1 cellular context compared by ENCODE assay signal in the genomic region with DNA sequence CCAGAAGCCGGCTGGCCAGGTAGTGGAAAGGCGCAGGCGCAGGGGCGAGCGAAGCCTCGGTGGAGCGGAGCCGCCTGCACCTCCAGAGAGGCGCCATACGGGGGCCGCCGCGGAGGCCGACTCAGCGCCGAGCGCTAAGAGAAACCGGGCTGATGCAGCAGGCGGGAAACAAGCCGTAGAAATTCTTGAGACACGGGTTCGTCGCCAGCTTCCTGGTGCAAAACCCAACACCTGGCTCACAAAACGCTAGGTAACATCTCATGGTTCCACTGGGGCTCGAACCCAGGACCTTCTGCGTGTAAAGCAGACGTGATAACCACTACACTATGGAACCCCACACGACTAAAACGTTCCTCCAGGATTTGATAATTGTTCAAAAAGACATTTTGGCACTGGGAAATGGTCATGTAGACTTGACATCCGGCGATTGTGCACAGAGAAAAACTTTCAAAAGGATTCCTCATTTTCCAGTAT.
TF ChIP-seq lines count a peak whose summit lies in the region.

No MANE protein-coding gene starts in this region.

TF ChIP-seq in HepG2, 621 proteins besides CTCF, POLR2A, EP300 and RAD21 (continued from another document and continues in another):
- TF ChIP-seq, protein P1, sequence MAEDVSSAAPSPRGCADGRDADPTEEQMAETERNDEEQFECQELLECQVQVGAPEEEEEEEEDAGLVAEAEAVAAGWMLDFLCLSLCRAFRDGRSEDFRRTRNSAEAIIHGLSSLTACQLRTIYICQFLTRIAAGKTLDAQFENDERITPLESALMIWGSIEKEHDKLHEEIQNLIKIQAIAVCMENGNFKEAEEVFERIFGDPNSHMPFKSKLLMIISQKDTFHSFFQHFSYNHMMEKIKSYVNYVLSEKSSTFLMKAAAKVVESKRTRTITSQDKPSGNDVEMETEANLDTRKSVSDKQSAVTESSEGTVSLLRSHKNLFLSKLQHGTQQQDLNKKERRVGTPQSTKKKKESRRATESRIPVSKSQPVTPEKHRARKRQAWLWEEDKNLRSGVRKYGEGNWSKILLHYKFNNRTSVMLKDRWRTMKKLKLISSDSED (CRISPR knock-in tag; IDR thresholded peaks at IDR 0.05), result 0 out of 2 replicates have a peak, but pooled peaks have one; percentile 25
- no peak for TF ChIP-seq ATF7 (IDR thresholded peaks at IDR 0.05)
- TF ChIP-seq ATF7 (CRISPR knock-in tag; IDR thresholded peaks at IDR 0.05), result no peak
- peak; percentile 53 for TF ChIP-seq SSRP1 (CRISPR knock-in tag; IDR thresholded peaks at IDR 0.05)
- TF ChIP-seq FOXC1 (CRISPR knock-in tag; IDR thresholded peaks at IDR 0.05; ENCODE audit: borderline replicate concordance), result no peak; the same call in 1 of the 2 replicates
- TF ChIP-seq SMAD1 (CRISPR knock-in tag; IDR thresholded peaks at IDR 0.05; ENCODE audit: borderline replicate concordance, low read depth), result peak; percentile 68; the same call in 1 of the 2 replicates
- TF ChIP-seq ZNF776 (CRISPR knock-in tag; IDR thresholded peaks at IDR 0.05), result peak; percentile 66; the same call in 1 of the 2 replicates
- TF ChIP-seq ZNF44 (CRISPR knock-in tag; IDR thresholded peaks at IDR 0.05), result no peak; the same call in 1 of the 2 replicates
- no peak for TF ChIP-seq ZEB1 (IDR thresholded peaks at IDR 0.05; ENCODE audit: insufficient replicate concordance, low read depth)
- TF ChIP-seq ZNF703 (CRISPR knock-in tag; IDR thresholded peaks at IDR 0.05; ENCODE audit: borderline replicate concordance), result no peak
- TF ChIP-seq ZNF850 (CRISPR knock-in tag; conservative IDR thresholded peaks at IDR 0.05), result no peak
- TF ChIP-seq ZNF3 (CRISPR knock-in tag; IDR thresholded peaks at IDR 0.05), result no peak
- TF ChIP-seq PRMT3 (CRISPR knock-in tag; IDR thresholded peaks at IDR 0.05; ENCODE audit: borderline replicate concordance, low read depth), result no peak
- TF ChIP-seq, protein P2, sequence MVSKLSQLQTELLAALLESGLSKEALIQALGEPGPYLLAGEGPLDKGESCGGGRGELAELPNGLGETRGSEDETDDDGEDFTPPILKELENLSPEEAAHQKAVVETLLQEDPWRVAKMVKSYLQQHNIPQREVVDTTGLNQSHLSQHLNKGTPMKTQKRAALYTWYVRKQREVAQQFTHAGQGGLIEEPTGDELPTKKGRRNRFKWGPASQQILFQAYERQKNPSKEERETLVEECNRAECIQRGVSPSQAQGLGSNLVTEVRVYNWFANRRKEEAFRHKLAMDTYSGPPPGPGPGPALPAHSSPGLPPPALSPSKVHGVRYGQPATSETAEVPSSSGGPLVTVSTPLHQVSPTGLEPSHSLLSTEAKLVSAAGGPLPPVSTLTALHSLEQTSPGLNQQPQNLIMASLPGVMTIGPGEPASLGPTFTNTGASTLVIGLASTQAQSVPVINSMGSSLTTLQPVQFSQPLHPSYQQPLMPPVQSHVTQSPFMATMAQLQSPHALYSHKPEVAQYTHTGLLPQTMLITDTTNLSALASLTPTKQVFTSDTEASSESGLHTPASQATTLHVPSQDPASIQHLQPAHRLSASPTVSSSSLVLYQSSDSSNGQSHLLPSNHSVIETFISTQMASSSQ (IDR thresholded peaks at IDR 0.05; ENCODE audit: low read depth), result 0 out of 2 replicates have a peak, but pooled peaks have one; percentile 26
- TF ChIP-seq, protein P2 (CRISPR knock-in tag; IDR thresholded peaks at IDR 0.05; ENCODE audit: borderline replicate concordance), result peak; percentile 72; the same call in 1 of the 2 replicates
- TF ChIP-seq NFATC3 (CRISPR knock-in tag; IDR thresholded peaks at IDR 0.05), result peak; percentile 88; the same call in 1 of the 2 replicates
- 0 out of 2 replicates have a peak, but pooled peaks have one; percentile 28 for TF ChIP-seq ZNF33B (CRISPR knock-in tag; IDR thresholded peaks at IDR 0.05)
- no peak for TF ChIP-seq TAF15 (IDR thresholded peaks at IDR 0.05; ENCODE audit: low read depth, low read length, poor library complexity, severe bottlenecking)
- TF ChIP-seq, protein P3, sequence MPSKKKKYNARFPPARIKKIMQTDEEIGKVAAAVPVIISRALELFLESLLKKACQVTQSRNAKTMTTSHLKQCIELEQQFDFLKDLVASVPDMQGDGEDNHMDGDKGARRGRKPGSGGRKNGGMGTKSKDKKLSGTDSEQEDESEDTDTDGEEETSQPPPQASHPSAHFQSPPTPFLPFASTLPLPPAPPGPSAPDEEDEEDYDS (CRISPR knock-in tag; IDR thresholded peaks at IDR 0.05), result no peak; the same call in 1 of the 2 replicates
- no peak; the same call in 1 of the 2 replicates for TF ChIP-seq ZNF253 (CRISPR knock-in tag; IDR thresholded peaks at IDR 0.05; ENCODE audit: borderline replicate concordance)
- no peak for TF ChIP-seq NFIC (IDR thresholded peaks at IDR 0.05; ENCODE audit: low read length)
- TF ChIP-seq, protein P4, sequence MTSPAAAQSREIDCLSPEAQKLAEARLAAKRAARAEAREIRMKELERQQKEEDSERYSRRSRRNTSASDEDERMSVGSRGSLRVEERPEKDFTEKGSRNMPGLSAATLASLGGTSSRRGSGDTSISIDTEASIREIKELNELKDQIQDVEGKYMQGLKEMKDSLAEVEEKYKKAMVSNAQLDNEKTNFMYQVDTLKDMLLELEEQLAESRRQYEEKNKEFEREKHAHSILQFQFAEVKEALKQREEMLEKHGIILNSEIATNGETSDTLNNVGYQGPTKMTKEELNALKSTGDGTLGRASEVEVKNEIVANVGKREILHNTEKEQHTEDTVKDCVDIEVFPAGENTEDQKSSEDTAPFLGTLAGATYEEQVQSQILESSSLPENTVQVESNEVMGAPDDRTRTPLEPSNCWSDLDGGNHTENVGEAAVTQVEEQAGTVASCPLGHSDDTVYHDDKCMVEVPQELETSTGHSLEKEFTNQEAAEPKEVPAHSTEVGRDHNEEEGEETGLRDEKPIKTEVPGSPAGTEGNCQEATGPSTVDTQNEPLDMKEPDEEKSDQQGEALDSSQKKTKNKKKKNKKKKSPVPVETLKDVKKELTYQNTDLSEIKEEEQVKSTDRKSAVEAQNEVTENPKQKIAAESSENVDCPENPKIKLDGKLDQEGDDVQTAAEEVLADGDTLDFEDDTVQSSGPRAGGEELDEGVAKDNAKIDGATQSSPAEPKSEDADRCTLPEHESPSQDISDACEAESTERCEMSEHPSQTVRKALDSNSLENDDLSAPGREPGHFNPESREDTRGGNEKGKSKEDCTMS (CRISPR knock-in tag; conservative IDR thresholded peaks at IDR 0.05), result no peak
- peak; percentile 43 for TF ChIP-seq CBX1 (IDR thresholded peaks at IDR 0.05; ENCODE audit: low read depth)
- TF ChIP-seq MED13 (CRISPR knock-in tag; IDR thresholded peaks at IDR 0.05), result peak; percentile 48; the same call in 1 of the 2 replicates
- TF ChIP-seq, protein P5, sequence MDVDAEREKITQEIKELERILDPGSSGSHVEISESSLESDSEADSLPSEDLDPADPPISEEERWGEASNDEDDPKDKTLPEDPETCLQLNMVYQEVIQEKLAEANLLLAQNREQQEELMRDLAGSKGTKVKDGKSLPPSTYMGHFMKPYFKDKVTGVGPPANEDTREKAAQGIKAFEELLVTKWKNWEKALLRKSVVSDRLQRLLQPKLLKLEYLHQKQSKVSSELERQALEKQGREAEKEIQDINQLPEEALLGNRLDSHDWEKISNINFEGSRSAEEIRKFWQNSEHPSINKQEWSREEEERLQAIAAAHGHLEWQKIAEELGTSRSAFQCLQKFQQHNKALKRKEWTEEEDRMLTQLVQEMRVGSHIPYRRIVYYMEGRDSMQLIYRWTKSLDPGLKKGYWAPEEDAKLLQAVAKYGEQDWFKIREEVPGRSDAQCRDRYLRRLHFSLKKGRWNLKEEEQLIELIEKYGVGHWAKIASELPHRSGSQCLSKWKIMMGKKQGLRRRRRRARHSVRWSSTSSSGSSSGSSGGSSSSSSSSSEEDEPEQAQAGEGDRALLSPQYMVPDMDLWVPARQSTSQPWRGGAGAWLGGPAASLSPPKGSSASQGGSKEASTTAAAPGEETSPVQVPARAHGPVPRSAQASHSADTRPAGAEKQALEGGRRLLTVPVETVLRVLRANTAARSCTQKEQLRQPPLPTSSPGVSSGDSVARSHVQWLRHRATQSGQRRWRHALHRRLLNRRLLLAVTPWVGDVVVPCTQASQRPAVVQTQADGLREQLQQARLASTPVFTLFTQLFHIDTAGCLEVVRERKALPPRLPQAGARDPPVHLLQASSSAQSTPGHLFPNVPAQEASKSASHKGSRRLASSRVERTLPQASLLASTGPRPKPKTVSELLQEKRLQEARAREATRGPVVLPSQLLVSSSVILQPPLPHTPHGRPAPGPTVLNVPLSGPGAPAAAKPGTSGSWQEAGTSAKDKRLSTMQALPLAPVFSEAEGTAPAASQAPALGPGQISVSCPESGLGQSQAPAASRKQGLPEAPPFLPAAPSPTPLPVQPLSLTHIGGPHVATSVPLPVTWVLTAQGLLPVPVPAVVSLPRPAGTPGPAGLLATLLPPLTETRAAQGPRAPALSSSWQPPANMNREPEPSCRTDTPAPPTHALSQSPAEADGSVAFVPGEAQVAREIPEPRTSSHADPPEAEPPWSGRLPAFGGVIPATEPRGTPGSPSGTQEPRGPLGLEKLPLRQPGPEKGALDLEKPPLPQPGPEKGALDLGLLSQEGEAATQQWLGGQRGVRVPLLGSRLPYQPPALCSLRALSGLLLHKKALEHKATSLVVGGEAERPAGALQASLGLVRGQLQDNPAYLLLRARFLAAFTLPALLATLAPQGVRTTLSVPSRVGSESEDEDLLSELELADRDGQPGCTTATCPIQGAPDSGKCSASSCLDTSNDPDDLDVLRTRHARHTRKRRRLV (CRISPR knock-in tag; IDR thresholded peaks at IDR 0.05), result no peak; the same call in none of the 2 replicates
- no peak for TF ChIP-seq ZNF235 (CRISPR knock-in tag; IDR thresholded peaks at IDR 0.05; ENCODE audit: borderline replicate concordance)
- TF ChIP-seq, protein P6, sequence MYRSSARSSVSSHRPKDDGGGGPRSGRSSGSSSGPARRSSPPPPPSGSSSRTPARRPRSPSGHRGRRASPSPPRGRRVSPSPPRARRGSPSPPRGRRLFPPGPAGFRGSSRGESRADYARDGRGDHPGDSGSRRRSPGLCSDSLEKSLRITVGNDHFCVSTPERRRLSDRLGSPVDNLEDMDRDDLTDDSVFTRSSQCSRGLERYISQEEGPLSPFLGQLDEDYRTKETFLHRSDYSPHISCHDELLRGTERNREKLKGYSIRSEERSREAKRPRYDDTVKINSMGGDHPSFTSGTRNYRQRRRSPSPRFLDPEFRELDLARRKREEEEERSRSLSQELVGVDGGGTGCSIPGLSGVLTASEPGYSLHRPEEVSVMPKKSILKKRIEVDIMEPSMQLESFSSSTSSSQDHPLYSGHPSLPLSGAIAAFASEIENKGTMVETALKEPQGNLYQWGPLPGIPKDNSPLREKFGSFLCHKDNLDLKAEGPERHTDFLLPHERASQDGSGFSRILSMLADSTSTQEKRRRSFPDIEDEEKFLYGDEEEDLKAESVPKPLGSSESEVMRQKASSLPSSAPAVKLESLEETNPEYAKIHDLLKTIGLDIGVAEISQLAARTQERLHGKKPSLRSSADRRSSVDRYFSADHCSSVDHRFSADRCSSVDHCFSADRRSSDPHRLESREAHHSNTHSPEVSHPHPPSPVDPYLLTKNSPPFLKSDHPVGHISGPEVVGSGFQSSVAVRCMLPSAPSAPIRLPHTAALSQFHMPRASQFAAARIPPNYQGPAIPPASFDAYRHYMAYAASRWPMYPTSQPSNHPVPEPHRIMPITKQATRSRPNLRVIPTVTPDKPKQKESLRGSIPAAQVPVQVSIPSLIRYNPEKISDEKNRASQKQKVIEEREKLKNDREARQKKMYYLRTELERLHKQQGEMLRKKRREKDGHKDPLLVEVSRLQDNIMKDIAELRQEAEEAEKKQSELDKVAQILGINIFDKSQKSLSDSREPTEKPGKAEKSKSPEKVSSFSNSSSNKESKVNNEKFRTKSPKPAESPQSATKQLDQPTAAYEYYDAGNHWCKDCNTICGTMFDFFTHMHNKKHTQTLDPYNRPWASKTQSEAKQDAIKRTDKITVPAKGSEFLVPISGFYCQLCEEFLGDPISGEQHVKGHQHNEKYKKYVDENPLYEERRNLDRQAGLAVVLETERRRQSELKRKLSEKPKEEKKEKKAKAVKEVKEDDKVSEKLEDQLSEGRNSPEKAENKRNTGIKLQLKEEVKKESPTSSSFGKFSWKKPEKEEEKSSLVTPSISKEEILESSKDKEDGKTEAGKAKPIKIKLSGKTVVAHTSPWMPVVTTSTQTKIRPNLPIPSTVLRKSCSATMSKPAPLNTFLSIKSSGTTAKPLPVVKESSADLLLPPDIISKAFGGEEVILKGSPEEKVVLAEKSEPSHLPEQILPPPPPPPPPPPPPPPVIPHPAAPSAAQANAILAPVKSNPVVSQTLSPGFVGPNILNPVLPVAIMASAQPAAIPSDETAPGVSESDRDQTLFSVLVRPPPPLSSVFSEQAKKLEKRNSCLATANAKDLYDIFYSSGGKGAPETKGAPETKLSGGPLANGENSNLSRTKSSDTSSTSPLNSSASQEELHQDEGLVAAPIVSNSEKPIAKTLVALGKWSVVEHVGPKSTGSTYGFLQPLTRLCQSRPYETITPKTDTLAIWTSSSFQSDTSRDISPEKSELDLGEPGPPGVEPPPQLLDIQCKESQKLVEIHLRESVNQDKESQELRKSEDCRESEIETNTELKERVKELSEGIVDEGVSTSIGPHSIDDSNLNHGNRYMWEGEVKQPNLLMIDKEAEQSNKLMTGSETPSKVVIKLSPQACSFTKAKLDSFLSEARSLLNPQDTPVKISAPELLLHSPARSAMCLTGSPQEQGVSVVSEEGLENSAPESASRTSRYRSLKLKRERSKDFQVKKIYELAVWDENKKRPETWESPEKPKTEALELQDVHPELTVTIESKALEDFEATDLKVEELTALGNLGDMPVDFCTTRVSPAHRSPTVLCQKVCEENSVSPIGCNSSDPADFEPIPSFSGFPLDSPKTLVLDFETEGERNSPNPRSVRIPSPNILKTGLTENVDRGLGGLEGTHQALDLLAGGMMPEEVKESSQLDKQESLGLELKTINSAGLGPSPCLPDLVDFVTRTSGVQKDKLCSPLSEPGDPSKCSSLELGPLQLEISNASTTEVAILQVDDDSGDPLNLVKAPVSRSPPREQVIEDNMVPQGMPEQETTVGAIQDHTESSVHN (CRISPR knock-in tag; IDR thresholded peaks at IDR 0.05), result peak; percentile 82; the same call in 1 of the 2 replicates
- no peak for TF ChIP-seq DPF2 (CRISPR knock-in tag; IDR thresholded peaks at IDR 0.05; ENCODE audit: borderline replicate concordance, low read depth)
- TF ChIP-seq ZNF879 (CRISPR knock-in tag; IDR thresholded peaks at IDR 0.05), result no peak
- TF ChIP-seq ZBTB8A (CRISPR knock-in tag; IDR thresholded peaks at IDR 0.05; ENCODE audit: borderline replicate concordance, low read depth), result no peak
